In the genomic region with DNA sequence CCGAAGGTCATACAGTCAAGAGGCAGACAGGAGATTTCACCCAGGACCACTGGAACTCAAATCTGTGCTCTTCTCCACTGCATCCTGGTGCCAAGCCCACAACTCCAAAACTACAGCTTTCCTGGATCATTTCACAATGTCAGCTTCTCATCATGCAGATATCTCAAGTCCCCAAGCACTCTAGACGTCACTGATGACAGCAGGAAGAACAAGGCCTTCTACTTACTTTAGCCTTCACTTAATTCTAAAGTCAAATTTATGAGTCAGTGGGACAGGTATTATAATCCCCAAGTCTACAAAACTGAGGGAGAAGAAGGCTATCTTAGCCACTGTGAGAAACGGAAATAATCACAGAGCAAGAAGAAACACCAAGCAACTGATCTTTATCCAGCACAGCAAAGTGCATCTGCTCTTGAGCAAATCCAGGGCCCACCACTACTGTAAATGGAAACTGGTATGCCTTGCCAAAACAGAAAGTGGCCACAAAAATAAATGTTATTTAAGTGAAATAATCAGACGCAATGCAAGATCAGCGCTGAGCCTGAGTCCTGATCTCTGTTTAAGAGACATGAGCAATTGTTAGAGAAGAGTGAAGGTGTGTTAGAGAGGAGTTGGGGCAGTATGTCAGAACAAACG, we compare ENCODE assay signal across 8 cellular contexts. TPM values are rescaled to one million over a fixed set of nuclear protein-coding genes. Genes with fewer than 3 reads are reported as not detected.
DNase-seq lines count a peak whose midpoint lies in the region; ATAC-seq and TF ChIP-seq lines count a peak whose summit lies in the region.

No MANE protein-coding gene starts in this region.

- H3K9me3 ChIP-seq in WERI-Rb-1 (ENCODE audit: severe bottlenecking) (no peaks in the 10 kb centered on the region), iPS DF 6.9 (ENCODE audit: control insufficient read depth, insufficient read depth, low read length) (no peaks in the 10 kb centered on the region), subcutaneous abdominal adipose tissue (ENCODE audit: control insufficient read depth in 5 of 5, low read length in 5 of 5) (no peaks in the 10 kb centered on the region)

- no peak for TF ChIP-seq POLR2A in GM18505 (IDR thresholded peaks at IDR 0.05; ENCODE audit: borderline replicate concordance, extremely low read depth, insufficient read depth, insufficient read length)

- H3K4me1 ChIP-seq in iPS DF 6.9 (ENCODE audit: control insufficient read depth, insufficient read depth, low read length) (no peaks in the 10 kb centered on the region), subcutaneous abdominal adipose tissue (ENCODE audit: control insufficient read depth in 5 of 5, insufficient read depth in 5 of 5, low read length in 5 of 5) (peaks cover 5 to 19% (median 16%) of the 10 kb centered on the region in 5 donors)

- peak overlapping the region; percentile 57 to 92 (median 91) for H3K9ac ChIP-seq in subcutaneous abdominal adipose tissue (ENCODE audit: low read length in 5 of 5)

- no peak for ATAC-seq in GM18505 (IDR thresholded peaks at IDR 0.05; ENCODE audit: unreplicated experiment)
- no peak for ATAC-seq in GM21526 (IDR thresholded peaks at IDR 0.05; ENCODE audit: low FRiP score, unreplicated experiment)
- ATAC-seq in GM19023 (IDR thresholded peaks at IDR 0.05; ENCODE audit: unreplicated experiment): no peak

- H3K36me3 ChIP-seq in WERI-Rb-1 (peaks cover 12% of the 10 kb centered on the region), iPS DF 6.9 (ENCODE audit: control insufficient read depth, insufficient read depth, low read length) (no peaks in the 10 kb centered on the region), subcutaneous abdominal adipose tissue (ENCODE audit: control insufficient read depth in 5 of 5, insufficient read depth in 5 of 5, low read length in 5 of 5) (peaks cover 0 to 2% (median 0%) of the 10 kb centered on the region in 5 donors)

- peaks cover 31% of the 10 kb centered on the region for H3K4me1 Mint-ChIP-seq in activated CD4-positive, alpha-beta T cell treated with anti-CD3 and anti-CD28 coated beads, Interleukin-2, amount 10 ng/mL, durations not matched to agents 24 days and 14 days

- H3K4me3 ChIP-seq in WERI-Rb-1 (ENCODE audit: low read depth, low read length): peak overlapping the region; percentile 54
- peak overlapping the region; percentile 94; the same call in 1 of the 2 replicates for H3K4me3 ChIP-seq in iPS DF 6.9 (ENCODE audit: low read length)
- H3K4me3 ChIP-seq in subcutaneous abdominal adipose tissue (ENCODE audit: low read depth in 1 of 5, low read length in 5 of 5): peak overlapping the region; percentile 83 to 96 (median 88)

- peaks cover 1% of the 10 kb centered on the region for H3K27me3 Mint-ChIP-seq in activated CD4-positive, alpha-beta T cell treated with anti-CD3 and anti-CD28 coated beads, Interleukin-2, amount 10 ng/mL, durations not matched to agents 24 days and 14 days

- peak; percentile 67 for DNase-seq in activated CD4-positive, alpha-beta T cell treated with anti-CD3 and anti-CD28 coated beads, Interleukin-2, amount 10 ng/mL, durations not matched to agents 24 days and 14 days
- DNase-seq in activated CD4-positive, alpha-beta T cell treated with anti-CD3 and anti-CD28 coated beads, Interleukin-2, amount 50 U/mL, for 1 hour: no peak
- DNase-seq in WERI-Rb-1 (no peak), iPS DF 6.9 (ENCODE audit: low read depth, low spot score) (no peak)

- H3K27me3 ChIP-seq in WERI-Rb-1 (ENCODE audit: insufficient read depth, low read depth, severe bottlenecking): no peaks in the 10 kb centered on the region
- H3K27me3 ChIP-seq in iPS DF 6.9 (ENCODE audit: control insufficient read depth, insufficient read depth, low read length): no peaks in the 10 kb centered on the region
- peaks cover 0 to 7% (median 0%) of the 10 kb centered on the region in 5 donors for H3K27me3 ChIP-seq in subcutaneous abdominal adipose tissue (ENCODE audit: control insufficient read depth in 5 of 5, insufficient read depth in 4 of 5, low read length in 5 of 5)

- H3K27ac ChIP-seq in WERI-Rb-1 (peak overlapping the region; percentile 62), iPS DF 6.9 (ENCODE audit: low read length) (no peak overlapping the region), subcutaneous abdominal adipose tissue (ENCODE audit: low read depth, low read length) (no peak overlapping the region)

- H3K27ac Mint-ChIP-seq in activated CD4-positive, alpha-beta T cell treated with anti-CD3 and anti-CD28 coated beads, Interleukin-2, amount 10 ng/mL, durations not matched to agents 24 days and 14 days: peak overlapping the region; percentile 94

- no CpG with 5 or more reads among the region's 6 CpGs for WGBS in iPS DF 6.9 (ENCODE audit: insufficient coverage, insufficient read length)

- intact Hi-C loops in activated CD4-positive, alpha-beta T cell treated with anti-CD3 and anti-CD28 coated beads, Interleukin-2, amount 10 ng/mL, durations not matched to agents 24 days and 14 days (cut with micrococcal nuclease): loop anchor here (2.0 to 5.0 kb wide), 2 partner anchors 286 to 400 kb away; partner anchors contain the start of genes SRGAP3 and THUMPD3

- no peak for TF ChIP-seq CTCF in WERI-Rb-1 (IDR thresholded peaks at IDR 0.05; ENCODE audit: low read depth, low read length)

- peak overlapping the region; percentile 94 for H3K4me3 Mint-ChIP-seq in activated CD4-positive, alpha-beta T cell treated with anti-CD3 and anti-CD28 coated beads, Interleukin-2, amount 10 ng/mL, durations not matched to agents 24 days and 14 days

- H3K9me3 Mint-ChIP-seq in activated CD4-positive, alpha-beta T cell treated with anti-CD3 and anti-CD28 coated beads, Interleukin-2, amount 10 ng/mL, durations not matched to agents 24 days and 14 days: no peaks in the 10 kb centered on the region

- H3K36me3 Mint-ChIP-seq in activated CD4-positive, alpha-beta T cell treated with anti-CD3 and anti-CD28 coated beads, Interleukin-2, amount 10 ng/mL, durations not matched to agents 24 days and 14 days (ENCODE audit: low read depth): peaks cover 30% of the 10 kb centered on the region

RNA-seq across cellular contexts. Expression of gene RAD18, which starts 0.9 kb away (rescaled TPM):
- 52.8 and 55.1 TPM in 2 replicates for total RNA-seq in activated CD4-positive, alpha-beta T cell treated with anti-CD3 and anti-CD28 coated beads, Interleukin-2, amount 10 ng/mL, durations not matched to agents 24 days and 14 days
